Comparison of ENCODE assay signal across 19 cellular contexts in genomic region chr9:136577941-136578619, GRCh38. TPM values are rescaled to one million over a fixed set of nuclear protein-coding genes. Genes with fewer than 3 reads are reported as not detected.
DNase-seq lines count a peak whose midpoint lies in the region; ATAC-seq, FAIRE-seq and TF ChIP-seq lines count a peak whose summit lies in the region.
"Had no signal": no experiment of that assay in that cellular context is flagged by ENCODE, and none has a peak within 500 bp of the region (broad histone marks: within the 10 kb centered on the region; RNA-seq: fewer than 3 reads in every experiment).

No MANE protein-coding gene starts in this region.

- H3K4me2 ChIP-seq in A549, result no peak overlapping the region

- CTCF ChIA-PET in A549 (lab: Yijun Ruan, JAX), result interaction anchor here (0.6 to 9.3 kb wide), 9 partner anchors 26 to 91 kb away, joined by 3 to 71 read pairs (median 4); no protein-coding TSS in a partner anchor

- peak overlapping the region in 1 of 2 experiments; percentile 16; a peak in 1 of 6 replicates for H3K27ac ChIP-seq in A549
- H3K27ac ChIP-seq: prostate gland had no signal

- H3K9me3 ChIP-seq in A549, result no peaks in the 10 kb centered on the region; the same call in 1 of the 3 replicates
- H3K9me3 ChIP-seq: prostate gland had no signal

- no peak for DNase-seq in A549 (ENCODE audit: low read depth in 1 of 2, low spot score in 1 of 2)
- peak; percentile 77 for DNase-seq in DMS53 (lab: John Stamatoyannopoulos, UW)
- DNase-seq in RPMI8226, result peak; percentile 40
- no peak for DNase-seq in memory B cell (ENCODE audit: low spot score in 2 of 2)
- DNase-seq in foreskin melanocyte, result no peak
- no peak for DNase-seq in DMS79 treated with DMSO at 0.1 percent for 48 hours (lab: John Stamatoyannopoulos, UW)
- DNase-seq: activated CD4-positive, alpha-beta T cell treated with anti-CD3 and anti-CD28 coated beads for 4 hours; activated T-cell treated with anti-CD3 and anti-CD28 coated beads, Interleukin-2, amount 50 U/mL, for 4 hours; caudate nucleus; effector CD8-positive, alpha-beta T cell; GOT3; naive B cell; NCI-H1048; NCI-H2227 treated with DMSO at 0.1 percent for 48 hours; stimulated activated CD4-positive, alpha-beta T cell treated with anti-CD3 and anti-CD28 coated beads, Interleukin-15, amount 100 ng/mL, for 24 hours had no signal

- no peak overlapping the region for H3K4me3 Mint-ChIP-seq in memory B cell
- H3K4me3 Mint-ChIP-seq: activated T-cell treated with anti-CD3 and anti-CD28 coated beads, Interleukin-2, amount 50 U/mL, for 4 hours; B cell; naive B cell had no signal

- no peak for TF ChIP-seq EP300 in A549 (IDR thresholded peaks at IDR 0.05)

- no peak for TF ChIP-seq POLR2A in A549 (IDR thresholded peaks at IDR 0.05; ENCODE audit: low read length)

- H3K27me3 Mint-ChIP-seq in memory B cell, result peaks cover 11% of the 10 kb centered on the region

- H3K36me3 Mint-ChIP-seq in memory B cell, result no peaks in the 10 kb centered on the region
- H3K36me3 Mint-ChIP-seq: naive B cell had no signal

- POLR2A ChIA-PET in A549 (lab: Yijun Ruan, JAX), result no interaction called here

- no peak for TF ChIP-seq RAD21 in A549 (conservative IDR thresholded peaks at IDR 0.05 in 1 of 2, IDR thresholded peaks at IDR 0.05 in 1 of 2)

- ATAC-seq in A549 (peak; percentile 8 to 20; a peak in 5 of 6 replicates), memory B cell (ENCODE audit: low read depth) (peak; percentile 24), HG03442 (IDR thresholded peaks at IDR 0.05; ENCODE audit: unreplicated experiment) (no peak)

- H3K27ac Mint-ChIP-seq in memory B cell, result no peak overlapping the region
- H3K27ac Mint-ChIP-seq: B cell had no signal

- no peak overlapping the region for H3K4me3 ChIP-seq in A549
- H3K4me3 ChIP-seq: prostate gland had no signal

- peaks cover 26% of the 10 kb centered on the region for H3K4me1 ChIP-seq in A549
- H3K4me1 ChIP-seq: prostate gland had no signal

- FAIRE-seq in A549 (lab: Jason Lieb, UNC), result no peak
- FAIRE-seq: HepG2 had no signal

- 77% methylated on average over 19 of the region's 27 CpGs for WGBS in A549 (ENCODE audit: missing lambda C conversion rate)

- TF ChIP-seq CTCF in A549 (IDR thresholded peaks at IDR 0.05), result no peak

- peaks cover 11% of the 10 kb centered on the region for H3K4me1 Mint-ChIP-seq in memory B cell

- peaks cover 4% of the 10 kb centered on the region for H3K9me3 Mint-ChIP-seq in memory B cell
- H3K9me3 Mint-ChIP-seq: activated T-cell treated with anti-CD3 and anti-CD28 coated beads, Interleukin-2, amount 50 U/mL, for 4 hours; naive B cell had no signal

TF ChIP-seq in A549, 52 proteins besides CTCF, POLR2A, EP300 and RAD21:
- TF ChIP-seq HEYL (CRISPR knock-in tag; IDR thresholded peaks at IDR 0.05) (no peak), RARB (CRISPR knock-in tag; IDR thresholded peaks at IDR 0.05) (no peak), USF2 (IDR thresholded peaks at IDR 0.05) (no peak), E2F6 (IDR thresholded peaks at IDR 0.05; ENCODE audit: borderline replicate concordance, low read depth) (no peak), HOXA7 (CRISPR knock-in tag; IDR thresholded peaks at IDR 0.05) (no peak), TP53 (CRISPR knock-in tag; IDR thresholded peaks at IDR 0.05) (no peak), JUNB (IDR thresholded peaks at IDR 0.05) (no peak), HOXB5 (CRISPR knock-in tag; IDR thresholded peaks at IDR 0.05) (no peak), RNF2 (IDR thresholded peaks at IDR 0.05; ENCODE audit: borderline replicate concordance, low read depth) (no peak), FOSB (CRISPR knock-in tag; IDR thresholded peaks at IDR 0.05) (no peak), ATOH8 (CRISPR knock-in tag; IDR thresholded peaks at IDR 0.05; ENCODE audit: low read depth) (no peak), ZFP36 (IDR thresholded peaks at IDR 0.05; ENCODE audit: borderline replicate concordance, partially characterized antibody) (no peak)

RNA-seq across cellular contexts. Expression of gene NOTCH1, which starts 32.2 kb away (rescaled TPM):
- polyA plus RNA-seq in A549 (2011; rRNA removed), result 0.88 and 1.2 TPM in 2 replicates
- polyA plus RNA-seq in A549 (2012; cell fraction: cytosol; rRNA removed), result 2.6 and 3.9 TPM in 2 replicates
- 15.6 and 21.6 TPM in 2 replicates for polyA plus RNA-seq in A549 (2012; cell fraction: nucleus; rRNA removed)
- polyA plus RNA-seq in A549 (2017; fragmentation: RNase III; extraction: RNeasy Plus Mini Kit Qiagen cat#74134 plus additional on column Dnase treatment), result 4.6 to 6.4 TPM (median 5.7 TPM) in 3 replicates
- 1.7 and 2.4 TPM in 2 replicates for polyA minus RNA-seq in A549 (2011; rRNA and poly(A)+ RNA removed)

Comparison
In these comparisons a context has a peak if more than half of its experiments do, and no peak if none do; other contexts are left out.
1. DNase-seq: peak in DMS53 (single experiment) and RPMI8226 (single experiment); none in A549 (0 of 2), memory B cell (0 of 2), foreskin melanocyte (single experiment) and DMS79 treated with DMSO at 0.1 percent for 48 hours (single experiment).